In the genomic region with DNA sequence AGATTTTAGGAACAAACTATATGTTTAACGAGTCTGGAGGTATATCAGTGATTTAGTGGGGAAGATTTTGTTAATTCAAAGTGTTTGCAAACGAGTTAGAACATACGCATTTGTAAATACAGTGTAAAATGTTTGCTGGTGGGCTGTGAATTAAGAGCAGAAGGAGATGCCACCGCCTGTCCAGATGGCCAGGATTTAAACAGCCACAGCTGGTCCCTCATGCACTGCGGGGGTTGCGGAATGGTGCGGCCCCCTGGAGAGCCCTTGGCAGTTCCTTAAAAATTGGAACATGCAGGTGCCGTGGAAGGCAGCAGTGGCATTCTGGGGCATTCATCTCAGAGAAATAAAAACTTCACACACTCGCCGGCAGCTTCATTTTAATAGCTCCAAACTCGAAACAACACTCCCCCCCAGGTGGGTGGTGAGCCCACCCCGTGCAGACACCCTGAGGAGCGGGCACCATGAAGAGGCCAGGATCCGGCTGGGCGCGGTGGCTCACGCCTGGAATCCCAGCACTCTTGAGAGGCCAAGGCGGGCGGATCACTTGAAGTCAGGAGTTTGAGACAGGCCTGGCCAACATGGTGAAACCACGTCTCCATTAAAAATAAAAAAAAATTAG, we compare ENCODE assay signal across 1 cellular context.
TF ChIP-seq lines count a peak whose summit lies in the region.

No MANE protein-coding gene starts in this region.

TF ChIP-seq in WTC11, 78 proteins besides CTCF, POLR2A, EP300 and RAD21 (continued from another document):
- TF ChIP-seq, protein P1, sequence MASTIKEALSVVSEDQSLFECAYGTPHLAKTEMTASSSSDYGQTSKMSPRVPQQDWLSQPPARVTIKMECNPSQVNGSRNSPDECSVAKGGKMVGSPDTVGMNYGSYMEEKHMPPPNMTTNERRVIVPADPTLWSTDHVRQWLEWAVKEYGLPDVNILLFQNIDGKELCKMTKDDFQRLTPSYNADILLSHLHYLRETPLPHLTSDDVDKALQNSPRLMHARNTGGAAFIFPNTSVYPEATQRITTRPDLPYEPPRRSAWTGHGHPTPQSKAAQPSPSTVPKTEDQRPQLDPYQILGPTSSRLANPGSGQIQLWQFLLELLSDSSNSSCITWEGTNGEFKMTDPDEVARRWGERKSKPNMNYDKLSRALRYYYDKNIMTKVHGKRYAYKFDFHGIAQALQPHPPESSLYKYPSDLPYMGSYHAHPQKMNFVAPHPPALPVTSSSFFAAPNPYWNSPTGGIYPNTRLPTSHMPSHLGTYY (CRISPR knock-in tag; IDR thresholded peaks at IDR 0.05) = no peak
- TF ChIP-seq, protein P2, sequence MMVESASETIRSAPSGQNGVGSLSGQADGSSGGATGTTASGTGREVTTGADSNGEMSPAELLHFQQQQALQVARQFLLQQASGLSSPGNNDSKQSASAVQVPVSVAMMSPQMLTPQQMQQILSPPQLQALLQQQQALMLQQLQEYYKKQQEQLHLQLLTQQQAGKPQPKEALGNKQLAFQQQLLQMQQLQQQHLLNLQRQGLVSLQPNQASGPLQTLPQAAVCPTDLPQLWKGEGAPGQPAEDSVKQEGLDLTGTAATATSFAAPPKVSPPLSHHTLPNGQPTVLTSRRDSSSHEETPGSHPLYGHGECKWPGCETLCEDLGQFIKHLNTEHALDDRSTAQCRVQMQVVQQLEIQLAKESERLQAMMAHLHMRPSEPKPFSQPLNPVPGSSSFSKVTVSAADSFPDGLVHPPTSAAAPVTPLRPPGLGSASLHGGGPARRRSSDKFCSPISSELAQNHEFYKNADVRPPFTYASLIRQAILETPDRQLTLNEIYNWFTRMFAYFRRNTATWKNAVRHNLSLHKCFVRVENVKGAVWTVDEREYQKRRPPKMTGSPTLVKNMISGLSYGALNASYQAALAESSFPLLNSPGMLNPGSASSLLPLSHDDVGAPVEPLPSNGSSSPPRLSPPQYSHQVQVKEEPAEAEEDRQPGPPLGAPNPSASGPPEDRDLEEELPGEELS (CRISPR knock-in tag; IDR thresholded peaks at IDR 0.05) = no peak
- TF ChIP-seq, protein P3, sequence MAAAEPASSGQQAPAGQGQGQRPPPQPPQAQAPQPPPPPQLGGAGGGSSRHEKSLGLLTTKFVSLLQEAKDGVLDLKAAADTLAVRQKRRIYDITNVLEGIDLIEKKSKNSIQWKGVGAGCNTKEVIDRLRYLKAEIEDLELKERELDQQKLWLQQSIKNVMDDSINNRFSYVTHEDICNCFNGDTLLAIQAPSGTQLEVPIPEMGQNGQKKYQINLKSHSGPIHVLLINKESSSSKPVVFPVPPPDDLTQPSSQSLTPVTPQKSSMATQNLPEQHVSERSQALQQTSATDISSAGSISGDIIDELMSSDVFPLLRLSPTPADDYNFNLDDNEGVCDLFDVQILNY (CRISPR knock-in tag; IDR thresholded peaks at IDR 0.05) = no peak
- no peak for TF ChIP-seq SP1 (CRISPR knock-in tag; conservative IDR thresholded peaks at IDR 0.05)
- TF ChIP-seq RELA (CRISPR knock-in tag; IDR thresholded peaks at IDR 0.05; ENCODE audit: borderline replicate concordance) = no peak
- TF ChIP-seq NFATC4 (CRISPR knock-in tag; IDR thresholded peaks at IDR 0.05) = no peak
